ENCODE assay signal across 17 cellular contexts in genomic region chr3:59641169-59641914, GRCh38.
DNase-seq lines count a peak whose midpoint lies in the region; ATAC-seq and TF ChIP-seq lines count a peak whose summit lies in the region.
"Had no signal": no experiment of that assay in that cellular context is flagged by ENCODE, and none has a peak within 500 bp of the region (broad histone marks: within the 10 kb centered on the region; RNA-seq: fewer than 3 reads in every experiment).

No MANE protein-coding gene starts in this region.

- peaks cover 8% of the 10 kb centered on the region for H3K4me1 Mint-ChIP-seq in osteocyte (ENCODE audit: unreplicated experiment)
- H3K4me1 Mint-ChIP-seq: activated naive CD4-positive, alpha-beta T cell treated with anti-CD3 and anti-CD28 coated beads, Interleukin-2, amount 50 U/mL, for 24 hours had no signal

- H3K27ac ChIP-seq in tibial artery = peak overlapping the region in 1 of 2 donors; percentile 5
- H3K27ac ChIP-seq: neural progenitor cell had no signal

- H3K9me3 ChIP-seq in tibial artery = no peaks in the 10 kb centered on the region

- H3K36me3 Mint-ChIP-seq in osteocyte (ENCODE audit: unreplicated experiment) = no peaks in the 10 kb centered on the region
- H3K36me3 Mint-ChIP-seq: activated naive CD4-positive, alpha-beta T cell treated with anti-CD3 and anti-CD28 coated beads, Interleukin-2, amount 50 U/mL, for 24 hours; neural progenitor cell had no signal

- DNase-seq in NCI-H446 treated with DMSO at 0.1 percent for 48 hours (lab: John Stamatoyannopoulos, UW) (peak; percentile 20), fibroblast of pulmonary artery (ENCODE audit: low read depth) (peak; percentile 14), mucosa of gallbladder (ENCODE audit: low spot score) (peak; percentile 61), tibial artery (peak; percentile 66 to 83), osteocyte (ENCODE audit: extremely low spot score, unreplicated experiment) (no peak), DMS53 treated with DMSO at 0.1 percent for 48 hours (lab: John Stamatoyannopoulos, UW; ENCODE audit: unreplicated experiment) (no peak)
- DNase-seq: activated CD4-positive, alpha-beta T cell treated with anti-CD3 and anti-CD28 coated beads, Interleukin-2, amount 50 U/mL, for 1 hour; activated T-cell treated with anti-CD3 and anti-CD28 coated beads for 4 hours; effector CD8-positive, alpha-beta T cell; KBM-7; NCI-H1092 treated with DMSO at 0.1 percent for 48 hours; NCI-H82; small intestine had no signal

- ATAC-seq in GM21825 (IDR thresholded peaks at IDR 0.05; ENCODE audit: unreplicated experiment) = no peak
- no peak for ATAC-seq in GM21515 (IDR thresholded peaks at IDR 0.05; ENCODE audit: unreplicated experiment)

- H3K27me3 ChIP-seq in tibial artery = no peaks in the 10 kb centered on the region
- H3K27me3 ChIP-seq: neural progenitor cell had no signal

- H3K36me3 ChIP-seq in tibial artery = no peaks in the 10 kb centered on the region
- H3K36me3 ChIP-seq: neural progenitor cell had no signal

- intact Hi-C loops in tibial artery (cut with DNase I; ENCODE audit: low total_unique reads) = no loop called here

- peaks cover 16% of the 10 kb centered on the region for H3K27me3 Mint-ChIP-seq in osteocyte (ENCODE audit: unreplicated experiment)

- TF ChIP-seq CTCF in fibroblast of pulmonary artery (IDR thresholded peaks at IDR 0.05; ENCODE audit: low read length, missing control alignments) (no peak), tibial artery (IDR thresholded peaks at IDR 0.05) (no peak), osteocyte (IDR thresholded peaks at IDR 0.05) (no peak)

- H3K4me1 ChIP-seq in tibial artery = peaks cover 0 to 39% (median 25%) of the 10 kb centered on the region in 4 donors
- H3K4me1 ChIP-seq: neural progenitor cell had no signal

- H3K9me3 Mint-ChIP-seq in osteocyte (ENCODE audit: unreplicated experiment) = no peaks in the 10 kb centered on the region
- H3K9me3 Mint-ChIP-seq: activated naive CD4-positive, alpha-beta T cell treated with anti-CD3 and anti-CD28 coated beads, Interleukin-2, amount 50 U/mL, for 24 hours had no signal

- H3K4me3 ChIP-seq in fibroblast of pulmonary artery (replicated peaks; ENCODE audit: low read depth, low read length) (no peak overlapping the region), tibial artery (no peak overlapping the region)
- H3K4me3 ChIP-seq: neural progenitor cell had no signal

- no peak overlapping the region for H3K4me3 Mint-ChIP-seq in osteocyte (ENCODE audit: unreplicated experiment)
- H3K4me3 Mint-ChIP-seq: activated naive CD4-positive, alpha-beta T cell treated with anti-CD3 and anti-CD28 coated beads, Interleukin-2, amount 50 U/mL, for 24 hours; neural progenitor cell had no signal

- H3K27ac Mint-ChIP-seq in osteocyte (ENCODE audit: unreplicated experiment) = no peak overlapping the region
- H3K27ac Mint-ChIP-seq: activated naive CD4-positive, alpha-beta T cell treated with anti-CD3 and anti-CD28 coated beads, Interleukin-2, amount 50 U/mL, for 24 hours; neural progenitor cell had no signal

Comparison
In these comparisons a context has a peak if more than half of its experiments do, and no peak if none do; other contexts are left out.
1. DNase-seq: peak in NCI-H446 treated with DMSO at 0.1 percent for 48 hours (single experiment), fibroblast of pulmonary artery (single experiment), mucosa of gallbladder (single experiment) and tibial artery (2 of 2); none in osteocyte (single experiment) and DMS53 treated with DMSO at 0.1 percent for 48 hours (single experiment).